ENCODE assay signal across 1 cellular context in genomic region chr1:18480315-18481189, GRCh38.
TF ChIP-seq lines count a peak whose summit lies in the region.

Gene KLHDC7A (plus strand): TSS chr1:18480930. CDS start chr1:18480982, 52 bp downstream.

TF ChIP-seq in HepG2, 621 proteins besides CTCF, POLR2A, EP300 and RAD21 (continued from another document):
- TF ChIP-seq FOXP4 (CRISPR knock-in tag; IDR thresholded peaks at IDR 0.05) (0 out of 2 replicates have a peak, but pooled peaks have one; percentile 42), ZBTB20 (CRISPR knock-in tag; IDR thresholded peaks at IDR 0.05; ENCODE audit: borderline replicate concordance, low read depth) (no peak), HES4 (CRISPR knock-in tag; IDR thresholded peaks at IDR 0.05; ENCODE audit: borderline replicate concordance) (no peak), NONO (IDR thresholded peaks at IDR 0.05) (no peak), NONO (CRISPR knock-in tag; conservative IDR thresholded peaks at IDR 0.05) (0 out of 2 replicates have a peak, but pooled peaks have one; percentile 24), FOSL2 (CRISPR knock-in tag; IDR thresholded peaks at IDR 0.05) (peak; percentile 80), SMARCE1 (IDR thresholded peaks at IDR 0.05; ENCODE audit: borderline replicate concordance) (no peak), ZNF75D (CRISPR knock-in tag; IDR thresholded peaks at IDR 0.05; ENCODE audit: borderline replicate concordance) (no peak), ZNF616 (CRISPR knock-in tag; IDR thresholded peaks at IDR 0.05; ENCODE audit: low read depth) (no peak), USF2 (IDR thresholded peaks at IDR 0.05; ENCODE audit: low read depth, low read length) (no peak), USF2 (CRISPR knock-in tag; IDR thresholded peaks at IDR 0.05; ENCODE audit: borderline replicate concordance) (no peak), NR2F2 (IDR thresholded peaks at IDR 0.05; ENCODE audit: borderline replicate concordance, low read depth) (no peak), ZSCAN31 (CRISPR knock-in tag; IDR thresholded peaks at IDR 0.05; ENCODE audit: low read depth) (no peak), TAF15 (IDR thresholded peaks at IDR 0.05; ENCODE audit: low read depth, low read length, poor library complexity, severe bottlenecking) (no peak), RORA (CRISPR knock-in tag; IDR thresholded peaks at IDR 0.05) (no peak), SMYD3 (CRISPR knock-in tag; IDR thresholded peaks at IDR 0.05) (no peak), ZEB1 (IDR thresholded peaks at IDR 0.05; ENCODE audit: insufficient replicate concordance, low read depth) (peak; percentile 58), ZNF543 (CRISPR knock-in tag; IDR thresholded peaks at IDR 0.05) (no peak), MTA1 (CRISPR knock-in tag; IDR thresholded peaks at IDR 0.05; ENCODE audit: borderline replicate concordance) (no peak), ZNF234 (CRISPR knock-in tag; conservative IDR thresholded peaks at IDR 0.05) (no peak), KDM6A (CRISPR knock-in tag; IDR thresholded peaks at IDR 0.05; ENCODE audit: low read depth) (peak; percentile 37; the same call in 1 of the 2 replicates), HOXA3 (CRISPR knock-in tag; IDR thresholded peaks at IDR 0.05) (peak; percentile 58; the same call in 1 of the 2 replicates), NFRKB (IDR thresholded peaks at IDR 0.05) (no peak), ZNF142 (CRISPR knock-in tag; IDR thresholded peaks at IDR 0.05) (no peak), LCORL (IDR thresholded peaks at IDR 0.05) (no peak), LCORL (CRISPR knock-in tag; IDR thresholded peaks at IDR 0.05) (peak; percentile 90), KLF16 (CRISPR knock-in tag; IDR thresholded peaks at IDR 0.05) (no peak)
- TF ChIP-seq, protein P1, sequence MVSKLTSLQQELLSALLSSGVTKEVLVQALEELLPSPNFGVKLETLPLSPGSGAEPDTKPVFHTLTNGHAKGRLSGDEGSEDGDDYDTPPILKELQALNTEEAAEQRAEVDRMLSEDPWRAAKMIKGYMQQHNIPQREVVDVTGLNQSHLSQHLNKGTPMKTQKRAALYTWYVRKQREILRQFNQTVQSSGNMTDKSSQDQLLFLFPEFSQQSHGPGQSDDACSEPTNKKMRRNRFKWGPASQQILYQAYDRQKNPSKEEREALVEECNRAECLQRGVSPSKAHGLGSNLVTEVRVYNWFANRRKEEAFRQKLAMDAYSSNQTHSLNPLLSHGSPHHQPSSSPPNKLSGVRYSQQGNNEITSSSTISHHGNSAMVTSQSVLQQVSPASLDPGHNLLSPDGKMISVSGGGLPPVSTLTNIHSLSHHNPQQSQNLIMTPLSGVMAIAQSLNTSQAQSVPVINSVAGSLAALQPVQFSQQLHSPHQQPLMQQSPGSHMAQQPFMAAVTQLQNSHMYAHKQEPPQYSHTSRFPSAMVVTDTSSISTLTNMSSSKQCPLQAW (CRISPR knock-in tag; IDR thresholded peaks at IDR 0.05), result peak; percentile 94
- TF ChIP-seq, protein P2, sequence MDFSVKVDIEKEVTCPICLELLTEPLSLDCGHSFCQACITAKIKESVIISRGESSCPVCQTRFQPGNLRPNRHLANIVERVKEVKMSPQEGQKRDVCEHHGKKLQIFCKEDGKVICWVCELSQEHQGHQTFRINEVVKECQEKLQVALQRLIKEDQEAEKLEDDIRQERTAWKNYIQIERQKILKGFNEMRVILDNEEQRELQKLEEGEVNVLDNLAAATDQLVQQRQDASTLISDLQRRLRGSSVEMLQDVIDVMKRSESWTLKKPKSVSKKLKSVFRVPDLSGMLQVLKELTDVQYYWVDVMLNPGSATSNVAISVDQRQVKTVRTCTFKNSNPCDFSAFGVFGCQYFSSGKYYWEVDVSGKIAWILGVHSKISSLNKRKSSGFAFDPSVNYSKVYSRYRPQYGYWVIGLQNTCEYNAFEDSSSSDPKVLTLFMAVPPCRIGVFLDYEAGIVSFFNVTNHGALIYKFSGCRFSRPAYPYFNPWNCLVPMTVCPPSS (IDR thresholded peaks at IDR 0.05), result no peak
- TF ChIP-seq, protein P3, sequence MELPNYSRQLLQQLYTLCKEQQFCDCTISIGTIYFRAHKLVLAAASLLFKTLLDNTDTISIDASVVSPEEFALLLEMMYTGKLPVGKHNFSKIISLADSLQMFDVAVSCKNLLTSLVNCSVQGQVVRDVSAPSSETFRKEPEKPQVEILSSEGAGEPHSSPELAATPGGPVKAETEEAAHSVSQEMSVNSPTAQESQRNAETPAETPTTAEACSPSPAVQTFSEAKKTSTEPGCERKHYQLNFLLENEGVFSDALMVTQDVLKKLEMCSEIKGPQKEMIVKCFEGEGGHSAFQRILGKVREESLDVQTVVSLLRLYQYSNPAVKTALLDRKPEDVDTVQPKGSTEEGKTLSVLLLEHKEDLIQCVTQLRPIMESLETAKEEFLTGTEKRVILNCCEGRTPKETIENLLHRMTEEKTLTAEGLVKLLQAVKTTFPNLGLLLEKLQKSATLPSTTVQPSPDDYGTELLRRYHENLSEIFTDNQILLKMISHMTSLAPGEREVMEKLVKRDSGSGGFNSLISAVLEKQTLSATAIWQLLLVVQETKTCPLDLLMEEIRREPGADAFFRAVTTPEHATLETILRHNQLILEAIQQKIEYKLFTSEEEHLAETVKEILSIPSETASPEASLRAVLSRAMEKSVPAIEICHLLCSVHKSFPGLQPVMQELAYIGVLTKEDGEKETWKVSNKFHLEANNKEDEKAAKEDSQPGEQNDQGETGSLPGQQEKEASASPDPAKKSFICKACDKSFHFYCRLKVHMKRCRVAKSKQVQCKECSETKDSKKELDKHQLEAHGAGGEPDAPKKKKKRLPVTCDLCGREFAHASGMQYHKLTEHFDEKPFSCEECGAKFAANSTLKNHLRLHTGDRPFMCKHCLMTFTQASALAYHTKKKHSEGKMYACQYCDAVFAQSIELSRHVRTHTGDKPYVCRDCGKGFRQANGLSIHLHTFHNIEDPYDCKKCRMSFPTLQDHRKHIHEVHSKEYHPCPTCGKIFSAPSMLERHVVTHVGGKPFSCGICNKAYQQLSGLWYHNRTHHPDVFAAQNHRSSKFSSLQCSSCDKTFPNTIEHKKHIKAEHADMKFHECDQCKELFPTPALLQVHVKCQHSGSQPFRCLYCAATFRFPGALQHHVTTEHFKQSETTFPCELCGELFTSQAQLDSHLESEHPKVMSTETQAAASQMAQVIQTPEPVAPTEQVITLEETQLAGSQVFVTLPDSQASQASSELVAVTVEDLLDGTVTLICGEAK (IDR thresholded peaks at IDR 0.05), result no peak
- TF ChIP-seq, protein P3 (CRISPR knock-in tag; IDR thresholded peaks at IDR 0.05), result no peak
